Comparison of ENCODE assay signal across 10 cellular contexts in the genomic region with DNA sequence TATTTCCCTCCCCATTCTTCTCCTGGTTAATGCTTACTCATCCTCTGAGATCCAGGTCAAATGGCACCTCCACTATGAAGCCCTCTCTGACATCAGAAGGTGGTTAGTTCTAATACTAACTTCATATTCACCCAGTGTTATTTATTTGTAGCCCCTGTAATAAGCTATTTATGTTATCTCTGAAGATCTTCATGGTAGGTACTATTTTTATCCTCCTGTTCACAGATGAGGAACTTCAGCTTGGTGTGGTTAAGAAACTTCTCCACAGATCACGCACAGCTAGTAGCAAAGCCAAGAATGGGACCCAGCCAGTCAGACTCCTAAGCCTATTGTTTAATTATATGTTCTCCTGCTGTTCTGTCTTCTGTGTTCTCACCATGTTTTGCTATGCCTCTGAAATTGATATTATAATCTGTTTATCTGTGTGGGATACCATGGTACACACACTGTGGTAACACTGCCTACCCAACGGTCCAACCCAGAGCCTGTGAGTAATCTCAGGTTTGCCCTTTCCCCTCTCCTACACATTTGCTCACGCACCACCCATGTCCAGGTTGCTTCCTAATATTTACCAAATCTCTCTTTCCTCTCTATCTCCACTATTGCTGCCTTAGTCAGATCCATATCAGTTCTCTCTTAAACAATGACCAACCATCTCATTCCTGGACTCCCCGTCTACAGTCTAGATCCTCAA.
DNase-seq lines count a peak whose midpoint lies in the region; ATAC-seq, FAIRE-seq and TF ChIP-seq lines count a peak whose summit lies in the region.
"Had no signal": no experiment of that assay in that cellular context is flagged by ENCODE, and none has a peak within 500 bp of the region (broad histone marks: within the 10 kb centered on the region; RNA-seq: fewer than 3 reads in every experiment).

No MANE protein-coding gene starts in this region.

- peaks cover 25 to 45% (median 38%) of the 10 kb centered on the region in 4 donors for H3K4me1 Mint-ChIP-seq in naive thymus-derived CD8-positive, alpha-beta T cell

- POLR2A ChIA-PET in naive thymus-derived CD8-positive, alpha-beta T cell (lab: Charles Lee), result interaction anchor here (1.2 to 1.4 kb wide), 2 partner anchors 8 to 10 kb away, joined by 4 to 6 read pairs; no protein-coding TSS in a partner anchor

- no peaks in the 10 kb centered on the region for H3K36me3 ChIP-seq in thyroid gland
- H3K36me3 ChIP-seq: heart right ventricle had no signal

- no peak for TF ChIP-seq CTCF in thyroid gland (IDR thresholded peaks at IDR 0.05)

- no peak for FAIRE-seq in HTR-8/SVneo (lab: Jason Lieb, UNC)

- H3K27me3 Mint-ChIP-seq in naive thymus-derived CD8-positive, alpha-beta T cell, result no peaks in the 10 kb centered on the region

- in situ Hi-C loops in KBM-7 (cut with MboI; ENCODE audit: low pct_unique_long_range_greater_than_20kb, low sequenced_read_pairs), result no loop called here

- WGBS in thyroid gland, 2 donors, result 93% methylated on average over 4 of the region's 4 CpGs

- no peak for TF ChIP-seq POLR2A in thyroid gland (IDR thresholded peaks at IDR 0.05)

- peak overlapping the region in 8 of 10 donors; percentile 0 to 72 (median 30) for H3K27ac Mint-ChIP-seq in naive thymus-derived CD8-positive, alpha-beta T cell

- peak; percentile 77 for ATAC-seq in GM18873 (IDR thresholded peaks at IDR 0.05; ENCODE audit: low FRiP score, unreplicated experiment)
- ATAC-seq in HG02571 (IDR thresholded peaks at IDR 0.05; ENCODE audit: unreplicated experiment), result peak; percentile 71
- peak in 1 of 2 donors; percentile 23 for ATAC-seq in naive thymus-derived CD8-positive, alpha-beta T cell

- DNase-seq in KBM-7 (peak; percentile 84), thyroid gland (no peak), cerebellar cortex (ENCODE audit: low spot score) (no peak), HTR-8/SVneo (ENCODE audit: insufficient read length, low spot score) (no peak)
- no peak for DNase-seq in naive thymus-derived CD8-positive, alpha-beta T cell
- no peak for DNase-seq in effector CD4-positive, alpha-beta T cell
- DNase-seq: H7, heart right ventricle had no signal

- no peaks in the 10 kb centered on the region for H3K9me3 ChIP-seq in thyroid gland

- peak overlapping the region in 3 of 10 donors; percentile 5 to 37 (median 24) for H3K4me3 Mint-ChIP-seq in naive thymus-derived CD8-positive, alpha-beta T cell

- peaks cover 6 to 28% (median 18%) of the 10 kb centered on the region in 9 donors for H3K9me3 Mint-ChIP-seq in naive thymus-derived CD8-positive, alpha-beta T cell

- intact Hi-C loops in thyroid gland (cut with DNase I), result no loop called here

- peaks cover 0 to 21% (median 12%) of the 10 kb centered on the region in 3 donors for H3K36me3 Mint-ChIP-seq in naive thymus-derived CD8-positive, alpha-beta T cell

- H3K4me1 ChIP-seq in thyroid gland, result no peaks in the 10 kb centered on the region

- no peak overlapping the region for H3K27ac ChIP-seq in thyroid gland

- no peak overlapping the region for H3K4me3 ChIP-seq in thyroid gland (replicated peaks in 1 of 3)
- H3K4me3 ChIP-seq: heart right ventricle had no signal

- H3K27me3 ChIP-seq in thyroid gland, result no peaks in the 10 kb centered on the region
- H3K27me3 ChIP-seq: heart right ventricle had no signal
